ENCODE assay signal across 24 cellular contexts in genomic region chr5:43704243-43704642, GRCh38.
"Had no signal": no experiment of that assay in that cellular context is flagged by ENCODE, and none has a peak within 500 bp of the region (broad histone marks: within the 10 kb centered on the region; RNA-seq: fewer than 3 reads in every experiment).

No MANE protein-coding gene starts in this region.

- H3K9me3 Mint-ChIP-seq: dendritic cell treated with granulocyte-macrophage colony-stimulating factor and Interleukin-4, amounts not matched to agents 40 ng/mL and 50 ng/mL, for 4 days; effector memory CD8-positive, alpha-beta T cell; memory B cell; natural killer cell had no signal

- H3K4me3 ChIP-seq: colonic mucosa, esophagus squamous epithelium, heart right ventricle, lung, smooth muscle cell, stomach, thyroid gland, vagina had no signal

- H3K4me1 Mint-ChIP-seq: memory B cell had no signal

- H3K4me3 Mint-ChIP-seq: dendritic cell treated with granulocyte-macrophage colony-stimulating factor and Interleukin-4, amounts not matched to agents 40 ng/mL and 50 ng/mL, for 4 days; effector memory CD8-positive, alpha-beta T cell; memory B cell; natural killer cell had no signal

- ATAC-seq: effector memory CD8-positive, alpha-beta T cell; natural killer cell; sciatic nerve had no signal

- H3K27ac Mint-ChIP-seq: dendritic cell treated with granulocyte-macrophage colony-stimulating factor and Interleukin-4, amounts not matched to agents 40 ng/mL and 50 ng/mL, for 4 days; effector memory CD8-positive, alpha-beta T cell; memory B cell; progenitor cell of endocrine pancreas had no signal

- H3K27me3 Mint-ChIP-seq: dendritic cell treated with granulocyte-macrophage colony-stimulating factor and Interleukin-4, amounts not matched to agents 40 ng/mL and 50 ng/mL, for 4 days; effector memory CD8-positive, alpha-beta T cell; memory B cell; progenitor cell of endocrine pancreas had no signal

- DNase-seq: colonic mucosa; effector memory CD8-positive, alpha-beta T cell; erythroblast; esophagus squamous epithelium; foreskin melanocyte; glutamatergic neuron; heart right ventricle; hippocampal formation; natural killer cell; stimulated activated CD4-positive, alpha-beta T cell treated with anti-CD3 and anti-CD28 coated beads, Interleukin-12 subunit alpha, Interleukin-12 subunit beta, amount 100 ng/mL, for 4 hours; stimulated activated CD4-positive, alpha-beta T cell treated with anti-CD3 and anti-CD28 coated beads, Interleukin-1b, Interleukin-23, amount 100 ng/mL, for 48 hours; stimulated activated CD4-positive, alpha-beta T cell treated with anti-CD3 and anti-CD28 coated beads, Interleukin-4, amount 100 ng/mL, for 1 hour; stimulated activated CD8-positive, alpha-beta memory T cell treated with anti-CD3 and anti-CD28 coated beads, Interleukin-4, amount 100 ng/mL, for 48 hours; stimulated activated naive CD4-positive, alpha-beta T cell; stomach; thyroid gland; trophoblast cell had no signal
